Comparison of ENCODE assay signal across 9 cellular contexts in genomic region chr18:11994346-11994707, GRCh38. TPM values are rescaled to one million over a fixed set of nuclear protein-coding genes. Genes with fewer than 3 reads are reported as not detected.
DNase-seq lines count a peak whose midpoint lies in the region; FAIRE-seq lines count a peak whose summit lies in the region.
"Had no signal": no experiment of that assay in that cellular context is flagged by ENCODE, and none has a peak within 500 bp of the region (broad histone marks: within the 10 kb centered on the region; RNA-seq: fewer than 3 reads in every experiment).

No MANE protein-coding gene starts in this region.

- peak overlapping the region; percentile 62 to 80 for H3K27ac ChIP-seq in esophagus (ENCODE audit: low read depth in 2 of 2, low read length in 1 of 2)

- no peaks in the 10 kb centered on the region for H3K9me3 ChIP-seq in esophagus (ENCODE audit: control insufficient read depth in 2 of 2, insufficient read depth in 1 of 2, low read depth in 1 of 2, low read length in 1 of 2)

- H3K4me1 ChIP-seq in esophagus (ENCODE audit: control insufficient read depth in 2 of 2, insufficient read depth in 2 of 2, low read length in 1 of 2): peaks cover 5 to 27% of the 10 kb centered on the region in 2 donors

- WGBS in esophagus, 2 donors: 30% methylated on average over 4 of the region's 4 CpGs

- no peaks in the 10 kb centered on the region for H3K27me3 ChIP-seq in esophagus (ENCODE audit: control insufficient read depth in 1 of 2, insufficient read depth in 2 of 2, low read length in 2 of 2)

- FAIRE-seq in HTR-8/SVneo (lab: Jason Lieb, UNC): no peak
- FAIRE-seq: endometrium had no signal

- DNase-seq in A172 (ENCODE audit: low spot score) (peak; percentile 18), HTR-8/SVneo (ENCODE audit: insufficient read length, low spot score) (peak; percentile 25), mucosa of gallbladder (ENCODE audit: low spot score) (peak; percentile 47), NCI-H1105 (lab: John Stamatoyannopoulos, UW) (no peak), T-helper 1 cell (no peak), GM19240 (ENCODE audit: insufficient read length, low spot score) (no peak)
- no peak for DNase-seq in stimulated activated CD4-positive, alpha-beta T cell treated with anti-CD3 and anti-CD28 coated beads, Interleukin-12 subunit alpha, Interleukin-12 subunit beta, amount 100 ng/mL, for 4 hours

- no peak overlapping the region for H3K4me3 ChIP-seq in esophagus (ENCODE audit: low read depth in 1 of 2, low read length in 2 of 2)

- peaks cover 0 to 6% of the 10 kb centered on the region in 2 donors for H3K36me3 ChIP-seq in esophagus (ENCODE audit: control insufficient read depth in 2 of 2, insufficient read depth in 2 of 2, low read length in 1 of 2)

RNA-seq across cellular contexts. Expression of gene IMPA2, which starts 13.0 kb away (rescaled TPM):
- total RNA-seq in A172 (2014; rRNA removed; shearing (Covaris generic)): 12.9 and 17.6 TPM in 2 replicates
- polyA plus RNA-seq in esophagus: 100 to 1,000 TPM in 1 of 2 donors, 10 to 100 TPM in 1; 79.1 to 142 TPM
- total RNA-seq in mucosa of gallbladder: 64.2 TPM

Comparison
In these comparisons a context has a peak if more than half of its experiments do, and no peak if none do; other contexts are left out.
1. DNase-seq: peak in A172 (single experiment), HTR-8/SVneo (single experiment) and mucosa of gallbladder (single experiment); none in NCI-H1105 (single experiment), T-helper 1 cell (0 of 5), stimulated activated CD4-positive, alpha-beta T cell treated with anti-CD3 and anti-CD28 coated beads, Interleukin-12 subunit alpha, Interleukin-12 subunit beta, amount 100 ng/mL, for 4 hours (single experiment) and GM19240 (single experiment).